In the genomic region with DNA sequence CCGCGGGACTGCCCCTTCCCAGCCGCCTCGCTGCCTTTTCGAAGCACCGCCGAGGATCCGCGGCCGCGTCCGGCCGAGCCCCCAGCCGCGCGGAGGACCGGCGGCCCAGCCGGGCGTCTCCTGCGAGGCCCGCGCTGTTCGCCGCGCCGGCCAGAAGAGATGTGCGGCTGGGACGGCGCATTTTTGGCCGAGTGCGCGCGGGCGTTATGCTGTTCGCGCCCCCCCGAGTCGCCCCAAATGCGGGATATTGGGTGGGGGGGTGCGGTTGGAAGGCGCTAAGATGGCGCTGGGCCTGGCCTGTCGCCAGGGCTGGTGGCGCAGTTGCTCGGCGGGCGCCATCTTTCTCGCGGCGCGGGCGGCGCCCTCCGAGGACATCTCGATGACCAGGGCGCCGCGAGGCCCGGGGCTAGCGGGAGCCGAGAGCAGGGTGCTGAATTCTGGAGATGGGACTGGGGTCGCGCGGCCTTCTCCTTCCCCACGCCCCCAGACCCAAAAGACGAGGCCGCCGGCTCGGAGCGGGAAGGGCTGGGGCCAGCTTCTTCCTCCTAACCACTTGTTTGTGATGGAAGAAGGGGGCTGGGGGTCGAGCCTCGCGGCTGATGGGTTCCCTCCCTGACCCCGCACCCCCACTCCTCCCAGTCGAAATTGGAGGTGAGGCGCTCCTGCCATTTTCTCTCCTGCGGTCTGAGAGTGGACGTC, we compare ENCODE assay signal across 1 cellular context.
TF ChIP-seq lines count a peak whose summit lies in the region.

No MANE protein-coding gene starts in this region.

TF ChIP-seq in SK-N-SH, 30 proteins besides CTCF, POLR2A, EP300 and RAD21 (continued from another document):
- TF ChIP-seq REST (IDR thresholded peaks at IDR 0.05; ENCODE audit: low read depth, low read length): peak; percentile 54; the same call in 1 of the 2 replicates
- no peak for TF ChIP-seq TCF12 (IDR thresholded peaks at IDR 0.05)
- peak; percentile 94 for TF ChIP-seq YY1 (IDR thresholded peaks at IDR 0.05; ENCODE audit: low read depth)
- peak; percentile 88 for TF ChIP-seq TAF1 (IDR thresholded peaks at IDR 0.05; ENCODE audit: borderline replicate concordance, low read depth, low read length)
- TF ChIP-seq, protein P1, sequence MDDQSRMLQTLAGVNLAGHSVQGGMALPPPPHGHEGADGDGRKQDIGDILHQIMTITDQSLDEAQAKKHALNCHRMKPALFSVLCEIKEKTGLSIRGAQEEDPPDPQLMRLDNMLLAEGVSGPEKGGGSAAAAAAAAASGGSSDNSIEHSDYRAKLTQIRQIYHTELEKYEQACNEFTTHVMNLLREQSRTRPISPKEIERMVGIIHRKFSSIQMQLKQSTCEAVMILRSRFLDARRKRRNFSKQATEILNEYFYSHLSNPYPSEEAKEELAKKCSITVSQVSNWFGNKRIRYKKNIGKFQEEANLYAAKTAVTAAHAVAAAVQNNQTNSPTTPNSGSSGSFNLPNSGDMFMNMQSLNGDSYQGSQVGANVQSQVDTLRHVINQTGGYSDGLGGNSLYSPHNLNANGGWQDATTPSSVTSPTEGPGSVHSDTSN (IDR thresholded peaks at IDR 0.05): peak; percentile 18; the same call in 1 of the 2 replicates
- no peak for TF ChIP-seq USF1 (IDR thresholded peaks at IDR 0.05; ENCODE audit: borderline replicate concordance, low read depth)
- TF ChIP-seq POLR2AphosphoS5 (IDR thresholded peaks at IDR 0.05; ENCODE audit: low read depth, low read length): 0 out of 2 replicates have a peak, but pooled peaks have one; percentile 38
- no peak for TF ChIP-seq RXRA (IDR thresholded peaks at IDR 0.05; ENCODE audit: borderline replicate concordance, low read depth)
- peak; percentile 15; the same call in 1 of the 2 replicates for TF ChIP-seq FOXM1 (IDR thresholded peaks at IDR 0.05; ENCODE audit: low read depth)
- no peak for TF ChIP-seq NRF1 (IDR thresholded peaks at IDR 0.05; ENCODE audit: low read depth, low read length)
- peak; percentile 18; the same call in 1 of the 2 replicates for TF ChIP-seq TEAD4 (IDR thresholded peaks at IDR 0.05; ENCODE audit: borderline replicate concordance, insufficient read depth)
- TF ChIP-seq NFIC (IDR thresholded peaks at IDR 0.05; ENCODE audit: borderline replicate concordance): peak; percentile 87
- no peak for TF ChIP-seq RFX5 (IDR thresholded peaks at IDR 0.05; ENCODE audit: low read length)
- TF ChIP-seq FOSL2 (IDR thresholded peaks at IDR 0.05; ENCODE audit: borderline replicate concordance, low read depth): no peak
- no peak for TF ChIP-seq FOXJ3 (CRISPR knock-in tag; IDR thresholded peaks at IDR 0.05)
- TF ChIP-seq CHD2 (IDR thresholded peaks at IDR 0.05; ENCODE audit: low read length, partially characterized antibody): no peak
- TF ChIP-seq, protein P2, sequence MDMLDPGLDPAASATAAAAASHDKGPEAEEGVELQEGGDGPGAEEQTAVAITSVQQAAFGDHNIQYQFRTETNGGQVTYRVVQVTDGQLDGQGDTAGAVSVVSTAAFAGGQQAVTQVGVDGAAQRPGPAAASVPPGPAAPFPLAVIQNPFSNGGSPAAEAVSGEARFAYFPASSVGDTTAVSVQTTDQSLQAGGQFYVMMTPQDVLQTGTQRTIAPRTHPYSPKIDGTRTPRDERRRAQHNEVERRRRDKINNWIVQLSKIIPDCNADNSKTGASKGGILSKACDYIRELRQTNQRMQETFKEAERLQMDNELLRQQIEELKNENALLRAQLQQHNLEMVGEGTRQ (IDR thresholded peaks at IDR 0.05; ENCODE audit: borderline replicate concordance, low read depth, low read length): no peak
- 0 out of 2 replicates have a peak, but pooled peaks have one; percentile 4 for TF ChIP-seq ELF1 (IDR thresholded peaks at IDR 0.05)
- no peak for TF ChIP-seq RCOR1 (IDR thresholded peaks at IDR 0.05; ENCODE audit: low read length)
- TF ChIP-seq GATA2 (CRISPR knock-in tag; IDR thresholded peaks at IDR 0.05): no peak
- no peak for TF ChIP-seq EZH2phosphoT487 (IDR thresholded peaks at IDR 0.05; ENCODE audit: borderline replicate concordance, low read depth)
- TF ChIP-seq JUND (IDR thresholded peaks at IDR 0.05): no peak
- TF ChIP-seq MXI1 (IDR thresholded peaks at IDR 0.05; ENCODE audit: low read depth, low read length): no peak
- TF ChIP-seq SMC3 (IDR thresholded peaks at IDR 0.05; ENCODE audit: low read depth, low read length): no peak
- no peak for TF ChIP-seq MEF2A (IDR thresholded peaks at IDR 0.05; ENCODE audit: borderline replicate concordance, low read depth)
- peak; percentile 75; the same call in 1 of the 2 replicates for TF ChIP-seq SIN3A (IDR thresholded peaks at IDR 0.05; ENCODE audit: borderline replicate concordance, low read depth, low read length)
- TF ChIP-seq, protein P3, sequence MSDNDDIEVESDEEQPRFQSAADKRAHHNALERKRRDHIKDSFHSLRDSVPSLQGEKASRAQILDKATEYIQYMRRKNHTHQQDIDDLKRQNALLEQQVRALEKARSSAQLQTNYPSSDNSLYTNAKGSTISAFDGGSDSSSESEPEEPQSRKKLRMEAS (IDR thresholded peaks at IDR 0.05; ENCODE audit: low read depth): peak; percentile 60
- TF ChIP-seq IRF3 (IDR thresholded peaks at IDR 0.05; ENCODE audit: low read depth, low read length): no peak
